Comparison of ENCODE assay signal across 29 cellular contexts in the genomic region with DNA sequence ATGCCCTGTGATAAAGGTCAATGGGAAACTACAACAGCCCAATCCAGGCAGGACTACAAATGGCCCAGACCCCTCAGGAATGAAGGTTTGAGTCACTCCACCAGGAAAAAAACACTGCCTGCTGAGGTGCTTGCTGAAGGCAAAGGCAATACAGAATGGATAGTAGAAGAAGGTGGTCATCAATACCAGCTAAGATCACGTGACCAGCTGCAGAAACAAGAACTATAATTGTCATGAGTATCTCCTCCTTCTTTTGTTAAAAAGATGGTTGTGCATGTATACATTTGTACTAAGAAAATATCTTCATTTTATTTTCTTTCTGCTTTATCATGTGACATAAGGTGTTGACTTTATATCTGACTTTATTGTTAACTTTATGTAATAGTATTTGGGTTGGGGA.
"Had no signal": no experiment of that assay in that cellular context is flagged by ENCODE, and none has a peak within 500 bp of the region (broad histone marks: within the 10 kb centered on the region; RNA-seq: fewer than 3 reads in every experiment).

No MANE protein-coding gene starts in this region.

- H3K4me1 Mint-ChIP-seq: stimulated activated effector memory CD8-positive, alpha-beta T cell treated with anti-CD3 and anti-CD28 coated beads, Interleukin-12 subunit alpha, Interleukin-12 subunit beta, amount 100 ng/mL, for 72 hours; stimulated activated memory B cell treated with anti-CD40 and anti-IgM and Interleukin-4, amounts not matched to agents 10 μg/mL and 1 μg/mL and 100 μg/mL, for 72 hours; stimulated activated naive CD8-positive, alpha-beta T cell treated with anti-CD3 and anti-CD28 coated beads, Interleukin-15, amount 100 ng/mL, for 72 hours had no signal

- H3K4me1 ChIP-seq: stomach, suprapubic skin, testis, thyroid gland, tibial artery, tibial nerve, transverse colon, upper lobe of left lung, upper lobe of right lung, uterus, vagina had no signal

- H3K36me3 ChIP-seq: stomach, suprapubic skin, thoracic aorta, thyroid gland, tibial artery, tibial nerve, transverse colon, upper lobe of left lung, upper lobe of right lung, uterus, vagina had no signal

- H3K27me3 Mint-ChIP-seq: stimulated activated memory B cell treated with anti-CD40 and anti-IgM and Interleukin-4, amounts not matched to agents 10 μg/mL and 1 μg/mL and 100 μg/mL, for 72 hours; stimulated activated naive B cell treated with anti-CD40 and anti-IgM and Interleukin-4, amounts not matched to agents 10 μg/mL and 1 μg/mL and 100 μg/mL, for 72 hours; stimulated activated naive CD8-positive, alpha-beta T cell treated with anti-CD3 and anti-CD28 coated beads, Interleukin-15, amount 100 ng/mL, for 72 hours; stimulated activated naive CD8-positive, alpha-beta T cell treated with anti-CD3 and anti-CD28 coated beads, Interleukin-15, Interleukin-2, amounts not matched to agents 100 ng/mL and 50 ng/mL, for 24 hours; type B pancreatic cell had no signal

- H3K27me3 ChIP-seq: stomach, suprapubic skin, testis, thyroid gland, tibial artery, tibial nerve, transverse colon, upper lobe of left lung, upper lobe of right lung, uterus, vagina had no signal

- FAIRE-seq: urothelium cell line had no signal

- ATAC-seq: stimulated activated effector memory CD8-positive, alpha-beta T cell treated with anti-CD3 and anti-CD28 coated beads, Interleukin-12 subunit alpha, Interleukin-12 subunit beta, amount 100 ng/mL, for 72 hours; stimulated activated memory B cell treated with anti-CD40 and anti-IgM and Interleukin-4, amounts not matched to agents 10 μg/mL and 1 μg/mL and 100 μg/mL, for 72 hours; stimulated activated naive B cell treated with anti-CD40 and anti-IgM and Interleukin-4, amounts not matched to agents 10 μg/mL and 1 μg/mL and 100 μg/mL, for 72 hours; stimulated activated naive CD8-positive, alpha-beta T cell treated with anti-CD3 and anti-CD28 coated beads, Interleukin-15, amount 100 ng/mL, for 72 hours; stimulated activated naive CD8-positive, alpha-beta T cell treated with anti-CD3 and anti-CD28 coated beads, Interleukin-15, Interleukin-2, amounts not matched to agents 100 U/mL and 50 U/mL, for 24 hours; upper lobe of right lung had no signal

- DNase-seq: stimulated activated CD4-positive, alpha-beta T cell treated with anti-CD3 and anti-CD28 coated beads, Interleukin-2, amount 100 ng/mL, for 48 hours; stimulated activated CD4-positive, alpha-beta T cell treated with anti-CD3 and anti-CD28 coated beads, Interleukin-4, amount 100 ng/mL, for 1 hour; stimulated activated CD4-positive, alpha-beta T cell treated with anti-CD3 and anti-CD28 coated beads, Interleukin-4, amount 100 ng/mL, for 24 hours; stimulated activated CD4-positive, alpha-beta T cell treated with anti-CD3 and anti-CD28 coated beads, Interleukin-4, amount 100 ng/mL, for 4 hours; stimulated activated CD8-positive, alpha-beta memory T cell treated with anti-CD3 and anti-CD28 coated beads, Interleukin-4, amount 100 ng/mL, for 48 hours; stimulated activated naive B cell treated with anti-CD40 and anti-IgM and Interleukin-4, amounts not matched to agents 10 μg/mL and 1 μg/mL and 100 μg/mL, for 72 hours; stimulated activated naive CD4-positive, alpha-beta T cell; stimulated activated naive CD4-positive, alpha-beta T cell treated with Interleukin-2 at 50 U/mL for 16 hours; stimulated activated naive CD8-positive, alpha-beta T cell treated with anti-CD3 and anti-CD28 coated beads, Interleukin-15, amount 100 ng/mL, for 72 hours; stimulated activated naive CD8-positive, alpha-beta T cell treated with anti-CD3 and anti-CD28 coated beads, Interleukin-15, Interleukin-2, amounts not matched to agents 100 U/mL and 50 U/mL, for 24 hours; stomach; substantia nigra; testis; thyroid gland; tibial artery; trophoblast cell; upper lobe of left lung; upper lobe of right lung; uterus had no signal

- H3K4me3 ChIP-seq: stomach, suprapubic skin, testis, thoracic aorta, thyroid gland, tibial artery, tibial nerve, transverse colon, upper lobe of left lung, upper lobe of right lung, uterus, vagina had no signal

- H3K9me3 ChIP-seq: suprapubic skin, testis, thyroid gland, transverse colon, upper lobe of right lung, uterus, vagina had no signal

- H3K27ac ChIP-seq: stomach, suprapubic skin, testis, thoracic aorta, thyroid gland, tibial artery, tibial nerve, transverse colon, upper lobe of left lung, upper lobe of right lung, uterus, vagina had no signal

- H3K36me3 Mint-ChIP-seq: stimulated activated effector memory CD8-positive, alpha-beta T cell treated with anti-CD3 and anti-CD28 coated beads, Interleukin-12 subunit alpha, Interleukin-12 subunit beta, amount 100 ng/mL, for 72 hours; type B pancreatic cell had no signal

- H3K27ac Mint-ChIP-seq: stimulated activated effector memory CD8-positive, alpha-beta T cell treated with anti-CD3 and anti-CD28 coated beads, Interleukin-12 subunit alpha, Interleukin-12 subunit beta, amount 100 ng/mL, for 72 hours; stimulated activated memory B cell treated with anti-CD40 and anti-IgM and Interleukin-4, amounts not matched to agents 10 μg/mL and 1 μg/mL and 100 μg/mL, for 72 hours; stimulated activated naive B cell treated with anti-CD40 and anti-IgM and Interleukin-4, amounts not matched to agents 10 μg/mL and 1 μg/mL and 100 μg/mL, for 72 hours; stimulated activated naive CD8-positive, alpha-beta T cell treated with anti-CD3 and anti-CD28 coated beads, Interleukin-15, amount 100 ng/mL, for 72 hours; stimulated activated naive CD8-positive, alpha-beta T cell treated with anti-CD3 and anti-CD28 coated beads, Interleukin-15, Interleukin-2, amounts not matched to agents 100 ng/mL and 50 ng/mL, for 24 hours; type B pancreatic cell had no signal

- H3K4me3 Mint-ChIP-seq: stimulated activated effector memory CD8-positive, alpha-beta T cell treated with anti-CD3 and anti-CD28 coated beads, Interleukin-12 subunit alpha, Interleukin-12 subunit beta, amount 100 ng/mL, for 72 hours; stimulated activated memory B cell treated with anti-CD40 and anti-IgM and Interleukin-4, amounts not matched to agents 10 μg/mL and 1 μg/mL and 100 μg/mL, for 72 hours; stimulated activated naive B cell treated with anti-CD40 and anti-IgM and Interleukin-4, amounts not matched to agents 10 μg/mL and 1 μg/mL and 100 μg/mL, for 72 hours; stimulated activated naive CD8-positive, alpha-beta T cell treated with anti-CD3 and anti-CD28 coated beads, Interleukin-15, amount 100 ng/mL, for 72 hours; stimulated activated naive CD8-positive, alpha-beta T cell treated with anti-CD3 and anti-CD28 coated beads, Interleukin-15, Interleukin-2, amounts not matched to agents 100 ng/mL and 50 ng/mL, for 24 hours; type B pancreatic cell had no signal
